In the genomic region with DNA sequence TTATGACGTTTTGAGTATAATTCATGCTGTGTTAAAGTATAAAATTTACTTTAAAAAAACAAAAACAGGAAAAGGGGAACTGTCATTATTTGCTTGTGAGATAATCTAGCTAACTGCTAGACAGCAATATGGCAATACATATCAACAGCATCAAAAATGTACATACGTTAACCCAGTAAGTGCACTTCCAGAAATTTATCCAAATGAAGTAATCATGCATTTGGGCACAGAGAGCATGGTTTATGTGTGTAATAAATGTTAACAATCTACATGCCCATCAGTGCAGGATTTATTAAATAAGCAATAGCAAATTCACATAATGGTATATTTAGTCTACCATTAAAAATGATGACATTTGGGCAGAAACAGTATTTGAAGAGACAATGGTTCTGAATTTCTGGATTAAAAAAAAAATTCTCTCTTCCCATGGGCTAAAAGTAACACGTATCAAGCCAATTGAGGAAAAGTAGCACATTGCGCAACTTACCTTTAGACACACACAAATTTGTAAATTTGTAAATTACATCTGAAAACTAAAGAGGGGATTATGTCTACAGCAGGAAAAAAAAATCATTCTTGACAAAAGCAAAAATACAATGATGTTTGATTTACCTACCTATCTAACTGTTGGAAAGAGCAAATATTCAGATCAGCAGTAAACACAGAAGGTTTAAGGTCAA, we compare ENCODE assay signal across 15 cellular contexts.
"Had no signal": no experiment of that assay in that cellular context is flagged by ENCODE, and none has a peak within 500 bp of the region (broad histone marks: within the 10 kb centered on the region; RNA-seq: fewer than 3 reads in every experiment).

No MANE protein-coding gene starts in this region.

- H3K4me1 ChIP-seq: upper lobe of right lung had no signal

- H3K27me3 ChIP-seq: adrenal gland, cardiac muscle cell, ovary, stomach, upper lobe of right lung had no signal

- H3K36me3 ChIP-seq: ovary had no signal

- H3K4me1 Mint-ChIP-seq: mesothelial cell of epicardium had no signal

- H3K27ac Mint-ChIP-seq: activated T-helper 2 cell treated with anti-CD3 and anti-CD28 coated beads, Interferon-gamma antibody, Interleukin-2, Interleukin-4, amounts not matched to agents 10 μg/mL and 5 μg/mL and 100 μg/mL, durations not matched to agents 14 hours and 24 hours and 36 hours; mesothelial cell of epicardium; T-helper 2 cell treated with Interferon-gamma antibody and Interleukin-4, amounts not matched to agents 5 μg/mL and 100 μg/mL, for 36 hours had no signal

- DNase-seq: activated CD4-positive, alpha-beta T cell treated with anti-CD3 and anti-CD28 coated beads, Interleukin-2, amount 50 U/mL, for 4 hours; activated naive CD4-positive, alpha-beta T cell treated with anti-CD3 and anti-CD28 coated beads, Interleukin-2, amount 50 U/mL, for 16 hours; islet precursor cell; ovary; stomach; upper lobe of right lung had no signal

- H3K4me3 ChIP-seq: adrenal gland, cardiac muscle cell, lung, ovary, stomach, thoracic aorta, upper lobe of right lung had no signal

- H3K27ac ChIP-seq: cardiac muscle cell, ovary, thoracic aorta, upper lobe of right lung had no signal

- H3K4me3 Mint-ChIP-seq: mesothelial cell of epicardium; T-helper 2 cell treated with Interferon-gamma antibody and Interleukin-4, amounts not matched to agents 5 μg/mL and 100 μg/mL, for 36 hours had no signal

- H3K9me3 ChIP-seq: adrenal gland, ovary, stomach, thoracic aorta, upper lobe of right lung had no signal

- ATAC-seq: activated CD4-positive, CD25-positive, alpha-beta regulatory T cell treated with anti-CD3 and anti-CD28 coated beads, Interleukin-2, amount 50 U/mL, for 24 hours; sciatic nerve; upper lobe of right lung had no signal

- H3K9me3 Mint-ChIP-seq: activated T-helper 2 cell treated with anti-CD3 and anti-CD28 coated beads, Interferon-gamma antibody, Interleukin-2, Interleukin-4, amounts not matched to agents 10 μg/mL and 5 μg/mL and 100 μg/mL, durations not matched to agents 14 hours and 24 hours and 36 hours; mesothelial cell of epicardium; T-helper 2 cell treated with Interferon-gamma antibody and Interleukin-4, amounts not matched to agents 5 μg/mL and 100 μg/mL, for 36 hours had no signal
